In genomic region chr11:128375941-128376340, GRCh38 we compare ENCODE assay signal across 27 cellular contexts.
A peak's percentile ranks its signal among the peaks of the same experiment; 100 is the strongest.
DNase-seq lines count a peak whose midpoint lies in the region; ATAC-seq and TF ChIP-seq lines count a peak whose summit lies in the region.
"Had no signal": no experiment of that assay in that cellular context is flagged by ENCODE, and none has a peak within 500 bp of the region (broad histone marks: within the 10 kb centered on the region; RNA-seq: fewer than 3 reads in every experiment).

No MANE protein-coding gene starts in this region.

- H3K36me3 Mint-ChIP-seq in activated T-helper 17 cell treated with anti-CD3 and anti-CD28 coated beads, Interleukin-2, amount 50 U/mL, for 72 hours (ENCODE audit: low read depth): no peaks in the 10 kb centered on the region
- no peaks in the 10 kb centered on the region for H3K36me3 Mint-ChIP-seq in memory B cell

- POLR2A ChIA-PET in RWPE1 (lab: Yijun Ruan, JAX; ENCODE audit: low non-redundant PET): no interaction called here

- peaks cover 25% of the 10 kb centered on the region for H3K4me1 Mint-ChIP-seq in activated T-helper 17 cell treated with anti-CD3 and anti-CD28 coated beads, Interleukin-2, amount 50 U/mL, for 72 hours
- H3K4me1 Mint-ChIP-seq in memory B cell: peaks cover 2% of the 10 kb centered on the region

- peaks cover 4% of the 10 kb centered on the region for H3K9me3 Mint-ChIP-seq in activated T-helper 17 cell treated with anti-CD3 and anti-CD28 coated beads, Interleukin-2, amount 50 U/mL, for 72 hours
- peaks cover 1% of the 10 kb centered on the region for H3K9me3 Mint-ChIP-seq in memory B cell

- no peak for ATAC-seq in activated T-helper 17 cell treated with anti-CD3 and anti-CD28 coated beads, Interleukin-2, amount 50 U/mL, for 72 hours (replicated peaks)
- ATAC-seq in memory B cell (ENCODE audit: low read depth) (no peak), GM18907 (IDR thresholded peaks at IDR 0.05; ENCODE audit: unreplicated experiment) (no peak), GM18517 (IDR thresholded peaks at IDR 0.05; ENCODE audit: unreplicated experiment) (no peak), GM18868 (IDR thresholded peaks at IDR 0.05; ENCODE audit: unreplicated experiment) (no peak)
- ATAC-seq: activated CD8-positive, alpha-beta T cell treated with anti-CD3 and anti-CD28 coated beads for 36 hours; activated naive CD4-positive, alpha-beta T cell treated with anti-CD3 and anti-CD28 coated beads, Interleukin-2, amount 50 U/mL, for 72 hours; upper lobe of right lung had no signal

- no peak for TF ChIP-seq CTCF in RWPE1 (conservative IDR thresholded peaks at IDR 0.05; ENCODE audit: low read depth)

- H3K27ac ChIP-seq in RWPE1: no peak overlapping the region
- H3K27ac ChIP-seq: breast epithelium, KMS-11, Peyer's patch, skin epidermis, upper lobe of right lung had no signal

- peak overlapping the region; percentile 14 for H3K27ac Mint-ChIP-seq in activated T-helper 17 cell treated with anti-CD3 and anti-CD28 coated beads, Interleukin-2, amount 50 U/mL, for 72 hours
- peak overlapping the region; percentile 76 for H3K27ac Mint-ChIP-seq in memory B cell
- H3K27ac Mint-ChIP-seq: activated CD8-positive, alpha-beta T cell treated with anti-CD3 and anti-CD28 coated beads for 36 hours had no signal

- no peaks in the 10 kb centered on the region for H3K27me3 Mint-ChIP-seq in activated T-helper 17 cell treated with anti-CD3 and anti-CD28 coated beads, Interleukin-2, amount 50 U/mL, for 72 hours
- no peaks in the 10 kb centered on the region for H3K27me3 Mint-ChIP-seq in memory B cell
- H3K27me3 Mint-ChIP-seq: activated CD8-positive, alpha-beta T cell treated with anti-CD3 and anti-CD28 coated beads for 36 hours had no signal

- CTCF ChIA-PET in RWPE1 (lab: Yijun Ruan, JAX): no interaction called here

- peak; percentile 62 for DNase-seq in GDM1 (lab: John Stamatoyannopoulos, UW)
- peak; percentile 4 for DNase-seq in RWPE1 (ENCODE audit: low spot score)
- no peak for DNase-seq in memory B cell (ENCODE audit: low spot score in 2 of 2)
- DNase-seq: activated CD4-positive, alpha-beta T cell treated with anti-CD3 and anti-CD28 coated beads for 1 hour; activated CD8-positive, alpha-beta memory T cell treated with anti-CD3 and anti-CD28 coated beads, Interleukin-2, amount 50 U/mL, for 48 hours; activated CD8-positive, alpha-beta T cell treated with anti-CD3 and anti-CD28 coated beads for 36 hours; anterior cingulate cortex; C1 segment of cervical spinal cord; effector CD4-positive, alpha-beta T cell; glutamatergic neuron; mesenchymal stem cell; NCI-H1417; NCI-H2081; NCI-H2227 treated with DMSO at 0.1 percent for 48 hours; NCI-H526 treated with DMSO at 0.1 percent for 48 hours; Peyer's patch; SIG-M5; stimulated activated naive CD4-positive, alpha-beta T cell; upper lobe of right lung had no signal

- no peak overlapping the region for H3K4me3 Mint-ChIP-seq in activated T-helper 17 cell treated with anti-CD3 and anti-CD28 coated beads, Interleukin-2, amount 50 U/mL, for 72 hours
- no peak overlapping the region for H3K4me3 Mint-ChIP-seq in memory B cell
- H3K4me3 Mint-ChIP-seq: activated CD8-positive, alpha-beta T cell treated with anti-CD3 and anti-CD28 coated beads for 36 hours had no signal

Comparison
In these comparisons a context has a peak if more than half of its experiments do, and no peak if none do; other contexts are left out.
1. DNase-seq: peak in GDM1 (single experiment) and RWPE1 (single experiment); none in memory B cell (0 of 2).